Comparison of ENCODE assay signal across 28 cellular contexts in genomic region chrX:152403515-152403914, GRCh38. TPM values are rescaled to one million over a fixed set of nuclear protein-coding genes. Genes with fewer than 3 reads are reported as not detected.
A peak's percentile ranks its signal among the peaks of the same experiment; 100 is the strongest.
DNase-seq lines count a peak whose midpoint lies in the region; ATAC-seq, FAIRE-seq and TF ChIP-seq lines count a peak whose summit lies in the region.
"Had no signal": no experiment of that assay in that cellular context is flagged by ENCODE, and none has a peak within 500 bp of the region (broad histone marks: within the 10 kb centered on the region; RNA-seq: fewer than 3 reads in every experiment).

No MANE protein-coding gene starts in this region.

- H3K9me3 ChIP-seq in HepG2 (ENCODE audit: low read length) (no peaks in the 10 kb centered on the region), right lobe of liver (no peaks in the 10 kb centered on the region)
- H3K9me3 ChIP-seq: BE2C had no signal

- TF ChIP-seq CTCF in HepG2 (CRISPR knock-in tag; IDR thresholded peaks at IDR 0.05) (no peak), right lobe of liver (IDR thresholded peaks at IDR 0.05) (no peak)

- no peak for FAIRE-seq in HepG2 (lab: Jason Lieb, UNC)
- FAIRE-seq: GM12878, GM12892, GM18507 had no signal

- no peaks in the 10 kb centered on the region for H4K20me1 ChIP-seq in HepG2 (ENCODE audit: insufficient read depth, low read length)
- H4K20me1 ChIP-seq: BLaER1 had no signal

- no peak for TF ChIP-seq POLR2A in HepG2 (IDR thresholded peaks at IDR 0.05; ENCODE audit: insufficient read depth in 1 of 2, low read depth in 2 of 2, low read length in 2 of 2)
- no peak for TF ChIP-seq POLR2A in right lobe of liver (IDR thresholded peaks at IDR 0.05)

- H3K27ac ChIP-seq in HepG2 (ENCODE audit: extremely low read length, insufficient read depth, low read length) (no peak overlapping the region), right lobe of liver (no peak overlapping the region)
- H3K27ac ChIP-seq: 22Rv1, BLaER1 had no signal

- POLR2A ChIA-PET in HepG2 (lab: Yijun Ruan, JAX), result no interaction called here

- H3K4me3 ChIP-seq in HepG2 (replicated peaks in 1 of 3; ENCODE audit: insufficient read depth in 1 of 3, low read depth in 2 of 3, low read length in 3 of 3) (no peak overlapping the region), right lobe of liver (no peak overlapping the region)
- H3K4me3 ChIP-seq: BLaER1, GM12878 had no signal

- H3K79me2 ChIP-seq in HepG2 (ENCODE audit: insufficient read depth, low read length), result no peaks in the 10 kb centered on the region

- TF ChIP-seq EP300 in HepG2 (IDR thresholded peaks at IDR 0.05; ENCODE audit: low read depth in 2 of 2, low read length in 2 of 2) (no peak), HepG2 (CRISPR knock-in tag; IDR thresholded peaks at IDR 0.05; ENCODE audit: borderline replicate concordance) (no peak)

- H3K9ac ChIP-seq in HepG2 (ENCODE audit: insufficient read depth, low read depth, low read length), result no peak overlapping the region
- H3K9ac ChIP-seq: BLaER1 had no signal

- WGBS in HepG2 (ENCODE audit: low lambda C conversion rate), result 3% methylated on average over 4 of the region's 4 CpGs
- 34% methylated on average over 4 of the region's 4 CpGs for WGBS in right lobe of liver (ENCODE audit: insufficient coverage, low coverage, low lambda C conversion rate, missing lambda C conversion rate)

- in situ Hi-C loops in HepG2 (cut with HindIII; ENCODE audit: extremely low pct_ligation_motif_present, low pct_unique_long_range_greater_than_20kb), result no loop called here

- no peak overlapping the region for H3K4me2 ChIP-seq in HepG2 (ENCODE audit: low read depth, low read length)
- H3K4me2 ChIP-seq: BLaER1 had no signal

- no TSS peak for BruUV-seq in HepG2 (replicated peaks; lab: Mats Ljungman, UMichigan)

- ATAC-seq in HepG2, result no peak
- no peak for ATAC-seq in right lobe of liver
- no peak for ATAC-seq in GM18858 (IDR thresholded peaks at IDR 0.05; ENCODE audit: unreplicated experiment)
- ATAC-seq: GM12878 had no signal

- no peak for DNase-seq in HepG2 (ENCODE audit: low spot score)
- no peak for DNase-seq in right lobe of liver
- peak; percentile 4 for DNase-seq in M059J (ENCODE audit: low read depth)
- no peak for DNase-seq in NCI-H1105 (lab: John Stamatoyannopoulos, UW)
- DNase-seq: ACHN; BE2C; C1 segment of cervical spinal cord; CD4-positive, alpha-beta memory T cell; CD4-positive, CD25-positive, alpha-beta regulatory T cell; CD8-positive, alpha-beta memory T cell; COR-L47; DMS 273 treated with DMSO at 0.1 percent for 48 hours; DMS153; DMS53; DMS79; DND-41; EL; GDM1 had no signal

- no peak for TF ChIP-seq RAD21 in HepG2 (CRISPR knock-in tag; IDR thresholded peaks at IDR 0.05)

- H3K27me3 ChIP-seq in HepG2 (ENCODE audit: control insufficient read depth in 1 of 2, insufficient read depth in 2 of 2, low read length in 2 of 2) (no peaks in the 10 kb centered on the region), right lobe of liver (no peaks in the 10 kb centered on the region)
- H3K27me3 ChIP-seq: BE2C had no signal

- H3K36me3 ChIP-seq in HepG2 (replicated peaks in 1 of 2; ENCODE audit: control insufficient read depth in 1 of 2, insufficient read depth in 2 of 2, low read length in 2 of 2), result no peaks in the 10 kb centered on the region
- no peaks in the 10 kb centered on the region for H3K36me3 ChIP-seq in right lobe of liver
- H3K36me3 ChIP-seq: BE2C, BLaER1 had no signal

- CTCF ChIA-PET in HepG2 (lab: Yijun Ruan, JAX; ENCODE audit: low intra/inter-chr PET ratio, low total read pairs), result no interaction called here

- H2AFZ ChIP-seq in HepG2 (ENCODE audit: low read length), result no peak overlapping the region

- intact Hi-C loops in HepG2 (cut with micrococcal nuclease; ENCODE audit: unreplicated experiment) (no loop called here), right lobe of liver (cut with DNase I) (no loop called here)

- H3K4me1 ChIP-seq in HepG2 (ENCODE audit: insufficient read depth, low read length), result no peaks in the 10 kb centered on the region
- H3K4me1 ChIP-seq in right lobe of liver, result no peaks in the 10 kb centered on the region
- H3K4me1 ChIP-seq: BE2C, BLaER1 had no signal

TF ChIP-seq in HepG2, 621 proteins besides CTCF, POLR2A, EP300 and RAD21:
- TF ChIP-seq ZNF616 (CRISPR knock-in tag; IDR thresholded peaks at IDR 0.05; ENCODE audit: low read depth) (no peak), MAFK (conservative IDR thresholded peaks at IDR 0.05 in 1 of 2, IDR thresholded peaks at IDR 0.05 in 1 of 2; ENCODE audit: low read length in 2 of 2) (peak; percentile 15 to 39; a peak in 1 of 4 replicates), MAFF (IDR thresholded peaks at IDR 0.05; ENCODE audit: low read depth, low read length) (0 out of 2 replicates have a peak, but pooled peaks have one; percentile 11)

RNA-seq across cellular contexts. Expression of gene GABRA3, which starts 47.6 kb away (rescaled TPM):
- 0.18 TPM in 1 of 2 replicates, not detected in the other for total RNA-seq in HepG2 (2016; rRNA removed; fragmentation: Illumina TruSeq; extraction: Trizol)
- total RNA-seq in HepG2 (2016; cell fraction: cytosol; rRNA removed; fragmentation: Illumina TruSeq; extraction: Trizol; ENCODE audit: low read depth), result not detected in 2 replicates
- 0.17 TPM in 1 of 2 replicates, not detected in the other for total RNA-seq in HepG2 (2016; cell fraction: insoluble cytoplasmic fraction; rRNA removed; fragmentation: Illumina TruSeq; extraction: Trizol)
- not detected in 2 replicates for total RNA-seq in HepG2 (2016; cell fraction: membrane; rRNA removed; fragmentation: Illumina TruSeq; extraction: Trizol)
- not detected in 2 replicates for total RNA-seq in HepG2 (2016; cell fraction: nucleus; rRNA removed; fragmentation: Illumina TruSeq; extraction: Trizol)
- 0.03 and 0.07 TPM in 2 replicates for polyA plus RNA-seq in HepG2 (2011; rRNA removed)
- polyA plus RNA-seq in HepG2 (2011; cell fraction: cytosol; rRNA removed), result 0.01 and 0.03 TPM in 2 replicates
- polyA plus RNA-seq in HepG2 (2011; cell fraction: nucleus; rRNA removed), result 0.05 TPM in 1 of 2 replicates, not detected in the other
- polyA plus RNA-seq in HepG2 (2012), result not detected in 2 replicates
- polyA plus RNA-seq in HepG2 (2016; cell fraction: cytosol; fragmentation: Illumina TruSeq; extraction: Trizol; ENCODE audit: low read depth), result not detected in 2 replicates
- 0.10 TPM in 1 of 2 replicates, not detected in the other for polyA plus RNA-seq in HepG2 (2016; cell fraction: insoluble cytoplasmic fraction; fragmentation: Illumina TruSeq; extraction: Trizol; ENCODE audit: low read depth)
- not detected in 2 replicates for polyA plus RNA-seq in HepG2 (2016; cell fraction: membrane; fragmentation: Illumina TruSeq; extraction: Trizol; ENCODE audit: low read depth)
- polyA plus RNA-seq in HepG2 (2016; cell fraction: nucleus; fragmentation: Illumina TruSeq; extraction: Trizol; ENCODE audit: insufficient read depth, low read depth), result not detected in 2 replicates
- 0.04 and 3.3 TPM in 2 replicates for polyA minus RNA-seq in HepG2 (2011; rRNA and poly(A)+ RNA removed; ENCODE audit: low replicate concordance)
- polyA minus RNA-seq in HepG2 (2011; cell fraction: cytosol; rRNA and poly(A)+ RNA removed), result not detected in 2 replicates
- polyA minus RNA-seq in HepG2 (2011; cell fraction: nucleus; rRNA and poly(A)+ RNA removed), result 0.12 TPM in 1 of 2 replicates, not detected in the other
- not detected for total RNA-seq in right lobe of liver
- 14.5 and 17.6 TPM in 2 replicates for total RNA-seq in M059J (2014; rRNA removed; shearing (Covaris generic))
- total RNA-seq: A673; CD4-positive, alpha-beta memory T cell; CD4-positive, CD25-positive, alpha-beta regulatory T cell; G401; GM12878 had no signal
- polyA plus RNA-seq: AG04450; CD14-positive monocyte; CD4-positive, alpha-beta memory T cell; CD4-positive, CD25-positive, alpha-beta regulatory T cell; CD8-positive, alpha-beta memory T cell had no signal

Comparison
In these comparisons a context has a peak if more than half of its experiments do, and no peak if none do; other contexts are left out.
1. RNA of gene GABRA3, which starts 47.6 kb away (total RNA-seq): 14.5 to 17.6 TPM in M059J; 0.17 to 0.18 TPM in HepG2 and not detected in right lobe of liver; every median in the first group is over 10 times any median in the second.